ENCODE assay signal across 1 cellular context in the genomic region with DNA sequence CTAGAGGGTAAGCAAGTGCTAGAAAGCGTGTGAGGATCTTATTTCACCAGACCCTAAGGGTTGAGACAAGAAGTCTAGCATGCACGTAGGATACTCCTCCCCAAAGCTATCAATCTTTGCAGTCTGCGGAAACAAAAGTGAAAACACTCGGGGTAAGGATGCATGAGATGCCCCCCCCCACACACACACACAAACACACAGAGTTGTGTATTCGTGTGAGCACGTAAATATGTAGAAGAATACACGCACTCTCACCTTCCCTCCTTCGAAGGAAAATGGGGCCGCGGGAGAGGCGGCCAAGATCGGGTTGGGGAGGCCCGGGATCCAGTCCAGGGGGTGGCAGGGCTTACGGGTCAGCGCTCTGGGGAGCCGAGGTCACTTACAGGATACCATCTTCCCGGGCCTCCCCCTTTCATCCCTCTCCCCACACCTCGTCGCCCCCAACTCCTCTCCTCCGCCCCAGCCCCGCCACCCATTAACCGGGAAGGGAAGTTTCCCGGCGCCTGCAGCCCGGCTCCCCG.
TF ChIP-seq lines count a peak whose summit lies in the region.

No MANE protein-coding gene starts in this region.

TF ChIP-seq in HepG2, 621 proteins besides CTCF, POLR2A, EP300 and RAD21:
- TF ChIP-seq MTF2 (CRISPR knock-in tag; IDR thresholded peaks at IDR 0.05; ENCODE audit: borderline replicate concordance) = peak; percentile 34; the same call in 1 of the 2 replicates
- TF ChIP-seq, protein P1, sequence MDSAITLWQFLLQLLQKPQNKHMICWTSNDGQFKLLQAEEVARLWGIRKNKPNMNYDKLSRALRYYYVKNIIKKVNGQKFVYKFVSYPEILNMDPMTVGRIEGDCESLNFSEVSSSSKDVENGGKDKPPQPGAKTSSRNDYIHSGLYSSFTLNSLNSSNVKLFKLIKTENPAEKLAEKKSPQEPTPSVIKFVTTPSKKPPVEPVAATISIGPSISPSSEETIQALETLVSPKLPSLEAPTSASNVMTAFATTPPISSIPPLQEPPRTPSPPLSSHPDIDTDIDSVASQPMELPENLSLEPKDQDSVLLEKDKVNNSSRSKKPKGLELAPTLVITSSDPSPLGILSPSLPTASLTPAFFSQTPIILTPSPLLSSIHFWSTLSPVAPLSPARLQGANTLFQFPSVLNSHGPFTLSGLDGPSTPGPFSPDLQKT (CRISPR knock-in tag; IDR thresholded peaks at IDR 0.05; ENCODE audit: borderline replicate concordance) = no peak
- 0 out of 2 replicates have a peak, but pooled peaks have one; percentile 4 for TF ChIP-seq MEF2D (CRISPR knock-in tag; IDR thresholded peaks at IDR 0.05)
- TF ChIP-seq MATR3 (CRISPR knock-in tag; IDR thresholded peaks at IDR 0.05) = no peak
- TF ChIP-seq, protein P2, sequence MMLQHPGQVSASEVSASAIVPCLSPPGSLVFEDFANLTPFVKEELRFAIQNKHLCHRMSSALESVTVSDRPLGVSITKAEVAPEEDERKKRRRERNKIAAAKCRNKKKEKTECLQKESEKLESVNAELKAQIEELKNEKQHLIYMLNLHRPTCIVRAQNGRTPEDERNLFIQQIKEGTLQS (CRISPR knock-in tag; IDR thresholded peaks at IDR 0.05) = no peak
- TF ChIP-seq ZMYM4 (CRISPR knock-in tag; IDR thresholded peaks at IDR 0.05) = no peak
